ENCODE assay signal across 28 cellular contexts in genomic region chr22:40041738-40042137, GRCh38. TPM values are rescaled to one million over a fixed set of nuclear protein-coding genes. Genes with fewer than 3 reads are reported as not detected.
DNase-seq lines count a peak whose midpoint lies in the region; ATAC-seq and TF ChIP-seq lines count a peak whose summit lies in the region.
"Had no signal": no experiment of that assay in that cellular context is flagged by ENCODE, and none has a peak within 500 bp of the region (broad histone marks: within the 10 kb centered on the region; RNA-seq: fewer than 3 reads in every experiment).

No MANE protein-coding gene starts in this region.

- TF ChIP-seq CTCF in heart right ventricle (IDR thresholded peaks at IDR 0.05) (no peak), nephron (IDR thresholded peaks at IDR 0.05; ENCODE audit: unreplicated experiment in 3 of 3) (no peak)

- H3K36me3 Mint-ChIP-seq in nephron (ENCODE audit: low read depth): no peaks in the 10 kb centered on the region
- H3K36me3 Mint-ChIP-seq in stimulated activated effector memory CD8-positive, alpha-beta T cell treated with anti-CD3 and anti-CD28 coated beads, Interleukin-12 subunit alpha, Interleukin-12 subunit beta, amount 100 ng/mL, for 72 hours: peaks cover 12% of the 10 kb centered on the region
- H3K36me3 Mint-ChIP-seq in activated T-helper 1 cell treated with anti-CD3 and anti-CD28 coated beads, Interleukin-12 subunit alpha, Interleukin-12 subunit beta, Interleukin-2, Interleukin-4 antibody, amounts not matched to agents 30 ng/mL and 10 ng/mL and 1 ng/mL, durations not matched to agents 14 hours and 24 hours and 36 hours (ENCODE audit: low read depth): no peaks in the 10 kb centered on the region
- H3K36me3 Mint-ChIP-seq: immature natural killer cell had no signal

- H3K27ac ChIP-seq in heart right ventricle (peak overlapping the region in 6 of 10 donors; percentile 12 to 54 (median 30)), angular gyrus (ENCODE audit: low read depth, low read length) (peak overlapping the region; percentile 81)
- H3K27ac ChIP-seq: KMS-11, right atrium auricular region had no signal

- peak overlapping the region in 2 of 3 experiments; percentile 43 to 63 for H3K4me3 Mint-ChIP-seq in nephron
- H3K4me3 Mint-ChIP-seq in stimulated activated effector memory CD8-positive, alpha-beta T cell treated with anti-CD3 and anti-CD28 coated beads, Interleukin-12 subunit alpha, Interleukin-12 subunit beta, amount 100 ng/mL, for 72 hours: no peak overlapping the region
- H3K4me3 Mint-ChIP-seq in activated T-helper 1 cell treated with anti-CD3 and anti-CD28 coated beads, Interleukin-12 subunit alpha, Interleukin-12 subunit beta, Interleukin-2, Interleukin-4 antibody, amounts not matched to agents 30 ng/mL and 10 ng/mL and 1 ng/mL, durations not matched to agents 14 hours and 24 hours and 36 hours: no peak overlapping the region
- H3K4me3 Mint-ChIP-seq: activated naive CD8-positive, alpha-beta T cell treated with anti-CD3 and anti-CD28 coated beads, Interleukin-2, amount 10 ng/mL, durations not matched to agents 7 days and 5 days; immature natural killer cell had no signal

- no peaks in the 10 kb centered on the region for H3K9me3 Mint-ChIP-seq in nephron
- no peaks in the 10 kb centered on the region for H3K9me3 Mint-ChIP-seq in stimulated activated effector memory CD8-positive, alpha-beta T cell treated with anti-CD3 and anti-CD28 coated beads, Interleukin-12 subunit alpha, Interleukin-12 subunit beta, amount 100 ng/mL, for 72 hours
- no peaks in the 10 kb centered on the region for H3K9me3 Mint-ChIP-seq in activated T-helper 1 cell treated with anti-CD3 and anti-CD28 coated beads, Interleukin-12 subunit alpha, Interleukin-12 subunit beta, Interleukin-2, Interleukin-4 antibody, amounts not matched to agents 30 ng/mL and 10 ng/mL and 1 ng/mL, durations not matched to agents 14 hours and 24 hours and 36 hours
- H3K9me3 Mint-ChIP-seq: activated naive CD8-positive, alpha-beta T cell treated with anti-CD3 and anti-CD28 coated beads, Interleukin-2, amount 10 ng/mL, durations not matched to agents 7 days and 5 days; activated T-helper 2 cell treated with anti-CD3 and anti-CD28 coated beads, Interferon-gamma antibody, Interleukin-2, Interleukin-4, amounts not matched to agents 10 μg/mL and 5 μg/mL and 100 μg/mL, durations not matched to agents 14 hours and 24 hours and 36 hours; nephron progenitor cell had no signal

- H3K27me3 Mint-ChIP-seq in nephron (ENCODE audit: low read depth): no peaks in the 10 kb centered on the region
- peaks cover 10% of the 10 kb centered on the region for H3K27me3 Mint-ChIP-seq in activated T-helper 1 cell treated with anti-CD3 and anti-CD28 coated beads, Interleukin-12 subunit alpha, Interleukin-12 subunit beta, Interleukin-2, Interleukin-4 antibody, amounts not matched to agents 30 ng/mL and 10 ng/mL and 1 ng/mL, durations not matched to agents 14 hours and 24 hours and 36 hours (ENCODE audit: insufficient read depth)

- intact Hi-C loops in heart right ventricle (cut with DNase I) (loop anchor here in 9 of 10 donors (5.0 to 10.0 kb wide), 10 partner anchors 136 to 889 kb away; partner anchors contain the start of genes ADSL (in 6 of the 9), TNRC6B (in 4 of the 9), CBX7 (in 1 of the 9) and RPS19BP1 (in 1 of the 9)), left ventricle myocardium superior (cut with micrococcal nuclease) (no loop called here)
- intact Hi-C loops in activated T-helper 1 cell treated with anti-CD3 and anti-CD28 coated beads, Interleukin-12 subunit alpha, Interleukin-12 subunit beta, Interleukin-2, Interleukin-4 antibody, amounts not matched to agents 30 ng/mL and 10 ng/mL and 1 ng/mL, durations not matched to agents 14 hours and 24 hours and 36 hours (cut with micrococcal nuclease): loop anchor here (10.0 kb wide), 1 partner anchor 593 kb away; the partner anchor contains the start of gene MRTFA

- peaks cover 0 to 22% (median 0%) of the 10 kb centered on the region in 7 donors for H3K27me3 ChIP-seq in heart right ventricle
- H3K27me3 ChIP-seq: pancreas, right atrium auricular region had no signal

- peaks cover 56% of the 10 kb centered on the region for H3K4me1 Mint-ChIP-seq in nephron
- peaks cover 9% of the 10 kb centered on the region for H3K4me1 Mint-ChIP-seq in stimulated activated effector memory CD8-positive, alpha-beta T cell treated with anti-CD3 and anti-CD28 coated beads, Interleukin-12 subunit alpha, Interleukin-12 subunit beta, amount 100 ng/mL, for 72 hours
- H3K4me1 Mint-ChIP-seq in activated T-helper 1 cell treated with anti-CD3 and anti-CD28 coated beads, Interleukin-12 subunit alpha, Interleukin-12 subunit beta, Interleukin-2, Interleukin-4 antibody, amounts not matched to agents 30 ng/mL and 10 ng/mL and 1 ng/mL, durations not matched to agents 14 hours and 24 hours and 36 hours (ENCODE audit: low read depth): peaks cover 17% of the 10 kb centered on the region

- H3K27ac Mint-ChIP-seq in nephron: peak overlapping the region; percentile 86 to 97 (median 95)
- no peak overlapping the region for H3K27ac Mint-ChIP-seq in stimulated activated effector memory CD8-positive, alpha-beta T cell treated with anti-CD3 and anti-CD28 coated beads, Interleukin-12 subunit alpha, Interleukin-12 subunit beta, amount 100 ng/mL, for 72 hours
- H3K27ac Mint-ChIP-seq in activated T-helper 1 cell treated with anti-CD3 and anti-CD28 coated beads, Interleukin-12 subunit alpha, Interleukin-12 subunit beta, Interleukin-2, Interleukin-4 antibody, amounts not matched to agents 30 ng/mL and 10 ng/mL and 1 ng/mL, durations not matched to agents 14 hours and 24 hours and 36 hours: no peak overlapping the region
- H3K27ac Mint-ChIP-seq: activated T-helper 2 cell treated with anti-CD3 and anti-CD28 coated beads, Interferon-gamma antibody, Interleukin-2, Interleukin-4, amounts not matched to agents 10 μg/mL and 5 μg/mL and 100 μg/mL, durations not matched to agents 14 hours and 24 hours and 36 hours; nephron progenitor cell had no signal

- ATAC-seq in heart right ventricle: no peak
- ATAC-seq in left ventricle myocardium superior: no peak
- no peak for ATAC-seq in HG03280 (IDR thresholded peaks at IDR 0.05; ENCODE audit: unreplicated experiment)
- no peak for ATAC-seq in stimulated activated effector memory CD8-positive, alpha-beta T cell treated with anti-CD3 and anti-CD28 coated beads, Interleukin-12 subunit alpha, Interleukin-12 subunit beta, amount 100 ng/mL, for 72 hours
- no peak for ATAC-seq in HG02852 (IDR thresholded peaks at IDR 0.05; ENCODE audit: unreplicated experiment)
- ATAC-seq: GM12878; pancreas; stimulated activated naive CD8-positive, alpha-beta T cell treated with anti-CD3 and anti-CD28 coated beads, Interleukin-15, Interleukin-2, amounts not matched to agents 100 U/mL and 50 U/mL, for 24 hours had no signal

- no peaks in the 10 kb centered on the region for H3K36me3 ChIP-seq in heart right ventricle
- H3K36me3 ChIP-seq: pancreas, right atrium auricular region had no signal

- H3K9me3 ChIP-seq in heart right ventricle: no peaks in the 10 kb centered on the region
- H3K9me3 ChIP-seq: pancreas, right atrium auricular region had no signal

- peaks cover 7 to 52% (median 42%) of the 10 kb centered on the region in 9 donors for H3K4me1 ChIP-seq in heart right ventricle

- 93 to 94% methylated on average over 4 of the region's 4 CpGs for WGBS in heart right ventricle, 2 donors

- no peak overlapping the region for H3K4me3 ChIP-seq in heart right ventricle
- H3K4me3 ChIP-seq: GM12878, pancreas, right atrium auricular region had no signal

- no peak for DNase-seq in heart right ventricle
- no peak for DNase-seq in left ventricle myocardium superior
- DNase-seq in stimulated activated effector memory CD8-positive, alpha-beta T cell treated with anti-CD3 and anti-CD28 coated beads, Interleukin-12 subunit alpha, Interleukin-12 subunit beta, amount 100 ng/mL, for 72 hours (ENCODE audit: low spot score in 2 of 2): no peak
- no peak for DNase-seq in activated T-helper 1 cell treated with anti-CD3 and anti-CD28 coated beads, Interleukin-12 subunit alpha, Interleukin-12 subunit beta, Interleukin-2, Interleukin-4 antibody, amounts not matched to agents 30 ng/mL and 10 ng/mL and 1 ng/mL, durations not matched to agents 14 hours and 24 hours and 36 hours (ENCODE audit: low spot score)
- DNase-seq: ACHN; activated CD4-positive, alpha-beta T cell treated with anti-CD3 and anti-CD28 coated beads, Interleukin-2, amount 50 U/mL, for 48 hours; activated CD8-positive, alpha-beta memory T cell treated with anti-CD3 and anti-CD28 coated beads, Interleukin-2, amount 50 U/mL, for 4 hours; activated naive CD8-positive, alpha-beta T cell treated with anti-CD3 and anti-CD28 coated beads, Interleukin-2, amount 10 ng/mL, durations not matched to agents 7 days and 5 days; cerebellar nuclear complex; immature natural killer cell; NCI-H187 treated with DMSO at 0.1 percent for 48 hours; NCI-H748 treated with DMSO at 0.1 percent for 48 hours; nephron progenitor cell; stimulated activated naive CD8-positive, alpha-beta T cell treated with anti-CD3 and anti-CD28 coated beads, Interleukin-15, Interleukin-2, amounts not matched to agents 100 U/mL and 50 U/mL, for 24 hours; trophoblast cell had no signal

RNA-seq across cellular contexts. Expression of gene FAM83F, which starts 47.0 kb away (rescaled TPM):
- total RNA-seq in heart right ventricle: 1 to 10 TPM; 1.3 to 9.7 (median 3.1) TPM
- polyA plus RNA-seq in heart right ventricle: 1 to 10 TPM; 1.1 to 1.2 TPM
- 5.2 TPM for total RNA-seq in left ventricle myocardium superior
- 0.05 and 0.39 TPM in 2 replicates for total RNA-seq in activated T-helper 1 cell treated with anti-CD3 and anti-CD28 coated beads, Interleukin-12 subunit alpha, Interleukin-12 subunit beta, Interleukin-2, Interleukin-4 antibody, amounts not matched to agents 30 ng/mL and 10 ng/mL and 1 ng/mL, durations not matched to agents 14 hours and 24 hours and 36 hours
- total RNA-seq: fibroblast of villous mesenchyme, H4, RPMI7951 had no signal
- polyA plus RNA-seq: BJ, immature natural killer cell had no signal

Comparison
In these comparisons a context has a peak if more than half of its experiments do, and no peak if none do; other contexts are left out.
1. H3K27ac Mint-ChIP-seq: peak in nephron (3 of 3); none in stimulated activated effector memory CD8-positive, alpha-beta T cell treated with anti-CD3 and anti-CD28 coated beads, Interleukin-12 subunit alpha, Interleukin-12 subunit beta, amount 100 ng/mL, for 72 hours (single experiment) and activated T-helper 1 cell treated with anti-CD3 and anti-CD28 coated beads, Interleukin-12 subunit alpha, Interleukin-12 subunit beta, Interleukin-2, Interleukin-4 antibody, amounts not matched to agents 30 ng/mL and 10 ng/mL and 1 ng/mL, durations not matched to agents 14 hours and 24 hours and 36 hours (single experiment).
2. H3K4me3 Mint-ChIP-seq: peak in nephron (2 of 3); none in stimulated activated effector memory CD8-positive, alpha-beta T cell treated with anti-CD3 and anti-CD28 coated beads, Interleukin-12 subunit alpha, Interleukin-12 subunit beta, amount 100 ng/mL, for 72 hours (single experiment) and activated T-helper 1 cell treated with anti-CD3 and anti-CD28 coated beads, Interleukin-12 subunit alpha, Interleukin-12 subunit beta, Interleukin-2, Interleukin-4 antibody, amounts not matched to agents 30 ng/mL and 10 ng/mL and 1 ng/mL, durations not matched to agents 14 hours and 24 hours and 36 hours (single experiment).